19 cellular contexts compared by ENCODE assay signal in genomic region chr2:75317801-75318200, GRCh38.
"Had no signal": no experiment of that assay in that cellular context is flagged by ENCODE, and none has a peak within 500 bp of the region (broad histone marks: within the 10 kb centered on the region; RNA-seq: fewer than 3 reads in every experiment).

No MANE protein-coding gene starts in this region.

- H3K27me3 ChIP-seq: MG63 had no signal

- H3K9me2 ChIP-seq: SK-N-SH had no signal

- H3K4me3 ChIP-seq: MG63 had no signal

- H3K9ac ChIP-seq: SK-N-SH had no signal

- ATAC-seq: HepG2 had no signal

- H3K4me2 ChIP-seq: SK-N-SH had no signal

- DNase-seq: Karpas-422, KG1, MG63, NCI-H1092, NCI-H1105 treated with DMSO at 0.1 percent for 48 hours, NCI-H1417 treated with DMSO at 0.1 percent for 48 hours, NCI-H146, NCI-H1694 treated with DMSO at 0.1 percent for 48 hours, NCI-H1930, NCI-H2081, NCI-H2107, NCI-H2227 treated with DMSO at 0.1 percent for 48 hours, NCI-H526, Right ventricle myocardium superior, RPMI8226, SIG-M5, SK-N-SH, SW 1271 had no signal

- H3K9me3 ChIP-seq: MG63, SK-N-SH had no signal

- H3K36me3 ChIP-seq: MG63 had no signal
